8 cellular contexts compared by ENCODE assay signal in the genomic region with DNA sequence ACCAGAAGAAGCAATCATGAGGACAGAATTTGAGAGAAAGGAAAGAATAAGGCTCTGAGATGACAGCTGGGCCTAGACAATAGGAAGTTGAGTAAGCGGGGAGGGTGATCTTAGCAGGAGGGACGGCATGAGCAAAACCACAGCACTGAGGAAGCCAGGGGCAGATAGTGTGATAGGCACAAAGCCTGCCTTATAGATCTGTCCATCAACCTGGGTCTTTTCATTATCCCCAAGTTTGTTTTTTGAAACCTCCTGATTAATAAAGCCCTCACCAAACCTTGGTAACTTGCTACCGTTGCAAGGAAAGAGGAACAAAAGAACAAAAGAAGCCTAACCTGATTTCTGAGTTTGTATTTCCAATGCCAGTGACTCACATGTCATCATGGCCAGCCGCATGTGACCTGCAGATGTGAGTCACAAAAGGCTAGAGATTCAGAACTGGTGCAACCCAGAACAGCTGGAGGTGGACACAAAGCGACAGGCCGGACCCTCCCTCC. TPM values are rescaled to one million over a fixed set of nuclear protein-coding genes. Genes with fewer than 3 reads are reported as not detected.
DNase-seq lines count a peak whose midpoint lies in the region; ATAC-seq and TF ChIP-seq lines count a peak whose summit lies in the region.

No MANE protein-coding gene starts in this region.

- no peaks in the 10 kb centered on the region for H3K9me3 ChIP-seq in stomach smooth muscle (ENCODE audit: control insufficient read depth in 2 of 2, low read length in 2 of 2)
- no peaks in the 10 kb centered on the region for H3K9me3 ChIP-seq in SK-N-SH

- H3K9ac ChIP-seq in stomach smooth muscle (ENCODE audit: low read length in 2 of 2), result no peak overlapping the region
- no peak overlapping the region for H3K9ac ChIP-seq in SK-N-SH

- H3K36me3 ChIP-seq in stomach smooth muscle (ENCODE audit: control insufficient read depth in 2 of 2, insufficient read depth in 2 of 2, low read length in 2 of 2) (no peaks in the 10 kb centered on the region), SK-N-SH (replicated peaks in 1 of 2; ENCODE audit: control insufficient read depth in 1 of 2, insufficient read depth in 2 of 2, low read length in 1 of 2) (no peaks in the 10 kb centered on the region)

- ATAC-seq in HG02798 (IDR thresholded peaks at IDR 0.05; ENCODE audit: poor library complexity, unreplicated experiment), result peak; percentile 54
- ATAC-seq in left cardiac atrium, result peak in 1 of 2 donors; percentile 75

- POLR2A ChIA-PET in SK-N-SH (lab: Yijun Ruan, JAX), result no interaction called here

- H3K27ac ChIP-seq in stomach smooth muscle (ENCODE audit: low read length), result peak overlapping the region; percentile 53
- peak overlapping the region in 3 of 59 donors; percentile 12 to 43 (median 13) for H3K27ac ChIP-seq in dorsolateral prefrontal cortex
- H3K27ac ChIP-seq in SK-N-SH (ENCODE audit: low read depth in 2 of 2, low read length in 1 of 2), result no peak overlapping the region

- H3K27me3 ChIP-seq in stomach smooth muscle (ENCODE audit: control insufficient read depth in 1 of 2, insufficient read depth in 2 of 2, low read length in 2 of 2) (no peaks in the 10 kb centered on the region), dorsolateral prefrontal cortex (no peaks in the 10 kb centered on the region), SK-N-SH (ENCODE audit: insufficient read depth) (no peaks in the 10 kb centered on the region)

- H2AFZ ChIP-seq in SK-N-SH (ENCODE audit: low read depth), result no peak overlapping the region

- no peak for TF ChIP-seq RAD21 in SK-N-SH (IDR thresholded peaks at IDR 0.05; ENCODE audit: low read length)

- DNase-seq in SW480 (ENCODE audit: low spot score) (peak; percentile 46), left cardiac atrium (peak; percentile 23), dorsolateral prefrontal cortex (no peak), DMS79 (lab: John Stamatoyannopoulos, UW) (no peak), GOT3 (lab: John Stamatoyannopoulos, UW) (no peak), SK-N-SH (no peak)

- H3F3A ChIP-seq in SK-N-SH (replicated peaks; ENCODE audit: insufficient read depth), result no peaks in the 10 kb centered on the region

- TF ChIP-seq EP300 in SK-N-SH (IDR thresholded peaks at IDR 0.05; ENCODE audit: borderline replicate concordance in 1 of 2, low read depth in 1 of 2, low read length in 1 of 2), result no peak

- WGBS in SK-N-SH (ENCODE audit: low lambda C conversion rate), result 40% methylated on average over 6 of the region's 6 CpGs

- intact Hi-C loops in left cardiac atrium (cut with DNase I), result no loop called here
- intact Hi-C loops in dorsolateral prefrontal cortex (cut with DNase I), result no loop called here

- H3K79me2 ChIP-seq in SK-N-SH (ENCODE audit: insufficient read depth), result no peaks in the 10 kb centered on the region

- no peaks in the 10 kb centered on the region for H4K20me1 ChIP-seq in SK-N-SH (ENCODE audit: insufficient read depth)

- no peaks in the 10 kb centered on the region for H3K9me2 ChIP-seq in SK-N-SH

- H3K4me3 ChIP-seq in stomach smooth muscle (ENCODE audit: low read length in 2 of 2) (no peak overlapping the region), dorsolateral prefrontal cortex (no peak overlapping the region), SK-N-SH (ENCODE audit: low read depth in 2 of 2, low read length in 1 of 2) (no peak overlapping the region)

- TF ChIP-seq CTCF in dorsolateral prefrontal cortex (IDR thresholded peaks at IDR 0.05 in 54 of 56, conservative IDR thresholded peaks at IDR 0.05 in 2 of 56; ENCODE audit: low read depth in 1 of 56, partially characterized antibody in 56 of 56) (no peak), SK-N-SH (IDR thresholded peaks at IDR 0.05) (no peak)

- CTCF ChIA-PET in SK-N-SH (lab: Yijun Ruan, JAX), result no interaction called here

- H3K4me1 ChIP-seq in stomach smooth muscle (ENCODE audit: control insufficient read depth, insufficient read depth, low read length) (no peaks in the 10 kb centered on the region), SK-N-SH (ENCODE audit: control insufficient read depth in 1 of 2, insufficient read depth in 2 of 2, low read depth in 1 of 2, low read length in 1 of 2) (no peaks in the 10 kb centered on the region)

- no peak overlapping the region for H3K4me2 ChIP-seq in SK-N-SH

TF ChIP-seq in SK-N-SH, 30 proteins besides CTCF, POLR2A, EP300 and RAD21:
- TF ChIP-seq ELF1 (IDR thresholded peaks at IDR 0.05) (no peak), SIN3A (IDR thresholded peaks at IDR 0.05; ENCODE audit: borderline replicate concordance, low read depth, low read length) (no peak), EZH2phosphoT487 (IDR thresholded peaks at IDR 0.05; ENCODE audit: borderline replicate concordance, low read depth) (no peak), TCF12 (IDR thresholded peaks at IDR 0.05) (no peak), GATA2 (CRISPR knock-in tag; IDR thresholded peaks at IDR 0.05) (no peak), MXI1 (IDR thresholded peaks at IDR 0.05; ENCODE audit: low read depth, low read length) (no peak), JUND (IDR thresholded peaks at IDR 0.05) (no peak), TEAD4 (IDR thresholded peaks at IDR 0.05; ENCODE audit: borderline replicate concordance, insufficient read depth) (no peak), NRF1 (IDR thresholded peaks at IDR 0.05; ENCODE audit: low read depth, low read length) (no peak), POLR2AphosphoS5 (IDR thresholded peaks at IDR 0.05; ENCODE audit: low read depth, low read length) (no peak), FOXJ3 (CRISPR knock-in tag; IDR thresholded peaks at IDR 0.05) (no peak), GABPA (IDR thresholded peaks at IDR 0.05; ENCODE audit: low read depth) (no peak), SMC3 (IDR thresholded peaks at IDR 0.05; ENCODE audit: low read depth, low read length) (no peak)
- TF ChIP-seq, protein P1, sequence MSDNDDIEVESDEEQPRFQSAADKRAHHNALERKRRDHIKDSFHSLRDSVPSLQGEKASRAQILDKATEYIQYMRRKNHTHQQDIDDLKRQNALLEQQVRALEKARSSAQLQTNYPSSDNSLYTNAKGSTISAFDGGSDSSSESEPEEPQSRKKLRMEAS (IDR thresholded peaks at IDR 0.05; ENCODE audit: low read depth), result no peak
- TF ChIP-seq, protein P2, sequence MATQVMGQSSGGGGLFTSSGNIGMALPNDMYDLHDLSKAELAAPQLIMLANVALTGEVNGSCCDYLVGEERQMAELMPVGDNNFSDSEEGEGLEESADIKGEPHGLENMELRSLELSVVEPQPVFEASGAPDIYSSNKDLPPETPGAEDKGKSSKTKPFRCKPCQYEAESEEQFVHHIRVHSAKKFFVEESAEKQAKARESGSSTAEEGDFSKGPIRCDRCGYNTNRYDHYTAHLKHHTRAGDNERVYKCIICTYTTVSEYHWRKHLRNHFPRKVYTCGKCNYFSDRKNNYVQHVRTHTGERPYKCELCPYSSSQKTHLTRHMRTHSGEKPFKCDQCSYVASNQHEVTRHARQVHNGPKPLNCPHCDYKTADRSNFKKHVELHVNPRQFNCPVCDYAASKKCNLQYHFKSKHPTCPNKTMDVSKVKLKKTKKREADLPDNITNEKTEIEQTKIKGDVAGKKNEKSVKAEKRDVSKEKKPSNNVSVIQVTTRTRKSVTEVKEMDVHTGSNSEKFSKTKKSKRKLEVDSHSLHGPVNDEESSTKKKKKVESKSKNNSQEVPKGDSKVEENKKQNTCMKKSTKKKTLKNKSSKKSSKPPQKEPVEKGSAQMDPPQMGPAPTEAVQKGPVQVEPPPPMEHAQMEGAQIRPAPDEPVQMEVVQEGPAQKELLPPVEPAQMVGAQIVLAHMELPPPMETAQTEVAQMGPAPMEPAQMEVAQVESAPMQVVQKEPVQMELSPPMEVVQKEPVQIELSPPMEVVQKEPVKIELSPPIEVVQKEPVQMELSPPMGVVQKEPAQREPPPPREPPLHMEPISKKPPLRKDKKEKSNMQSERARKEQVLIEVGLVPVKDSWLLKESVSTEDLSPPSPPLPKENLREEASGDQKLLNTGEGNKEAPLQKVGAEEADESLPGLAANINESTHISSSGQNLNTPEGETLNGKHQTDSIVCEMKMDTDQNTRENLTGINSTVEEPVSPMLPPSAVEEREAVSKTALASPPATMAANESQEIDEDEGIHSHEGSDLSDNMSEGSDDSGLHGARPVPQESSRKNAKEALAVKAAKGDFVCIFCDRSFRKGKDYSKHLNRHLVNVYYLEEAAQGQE (IDR thresholded peaks at IDR 0.05; ENCODE audit: low read depth, low read length), result no peak
- TF ChIP-seq, protein P3, sequence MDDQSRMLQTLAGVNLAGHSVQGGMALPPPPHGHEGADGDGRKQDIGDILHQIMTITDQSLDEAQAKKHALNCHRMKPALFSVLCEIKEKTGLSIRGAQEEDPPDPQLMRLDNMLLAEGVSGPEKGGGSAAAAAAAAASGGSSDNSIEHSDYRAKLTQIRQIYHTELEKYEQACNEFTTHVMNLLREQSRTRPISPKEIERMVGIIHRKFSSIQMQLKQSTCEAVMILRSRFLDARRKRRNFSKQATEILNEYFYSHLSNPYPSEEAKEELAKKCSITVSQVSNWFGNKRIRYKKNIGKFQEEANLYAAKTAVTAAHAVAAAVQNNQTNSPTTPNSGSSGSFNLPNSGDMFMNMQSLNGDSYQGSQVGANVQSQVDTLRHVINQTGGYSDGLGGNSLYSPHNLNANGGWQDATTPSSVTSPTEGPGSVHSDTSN (IDR thresholded peaks at IDR 0.05), result no peak

RNA-seq across cellular contexts. Expression of a gene that starts 55.7 kb away (rescaled TPM):
- total RNA-seq in left cardiac atrium, result 100 to 1,000 TPM in 1 of 2 donors, 10 to 100 TPM in 1; 75.4 to 180 TPM
- 10 to 100 TPM; 22.2 to 70.7 (median 45.6) TPM for total RNA-seq in dorsolateral prefrontal cortex
- polyA plus RNA-seq in SK-N-SH (2012; rRNA removed), result 0.06 and 0.07 TPM in 2 replicates
- polyA plus RNA-seq in SK-N-SH (2012; cell fraction: cytosol; rRNA removed), result 0.03 and 0.07 TPM in 2 replicates
- 0.08 and 0.14 TPM in 2 replicates for polyA plus RNA-seq in SK-N-SH (2012; cell fraction: nucleus; rRNA removed)

Comparison
In these comparisons a context has a peak if more than half of its experiments do, and no peak if none do; other contexts are left out.
1. DNase-seq: peak in SW480 (single experiment) and left cardiac atrium (single experiment); none in dorsolateral prefrontal cortex (0 of 10), DMS79 (single experiment), GOT3 (single experiment) and SK-N-SH (single experiment).